Comparison of ENCODE assay signal across 18 cellular contexts in the genomic region with DNA sequence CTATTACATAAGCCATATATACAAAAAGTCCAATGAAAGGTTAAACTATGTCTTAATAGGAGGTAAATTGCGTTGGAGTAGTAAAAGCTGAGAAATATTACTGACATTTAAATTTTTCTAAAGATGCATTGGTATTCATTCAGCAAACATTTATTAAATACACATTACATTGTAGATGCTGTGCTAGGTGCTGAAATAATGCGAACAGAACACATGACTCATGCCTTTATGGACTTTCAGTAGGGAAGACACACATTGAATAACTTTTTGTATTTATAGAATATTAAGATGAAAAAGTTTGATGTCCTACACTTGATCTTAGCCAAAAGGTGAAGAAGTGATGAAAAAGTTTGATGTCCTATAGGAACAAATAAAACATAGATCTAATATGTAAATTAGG.
"Had no signal": no experiment of that assay in that cellular context is flagged by ENCODE, and none has a peak within 500 bp of the region (broad histone marks: within the 10 kb centered on the region; RNA-seq: fewer than 3 reads in every experiment).

No MANE protein-coding gene starts in this region.

- H3K27me3 Mint-ChIP-seq: activated naive CD8-positive, alpha-beta T cell treated with anti-CD3 and anti-CD28 coated beads, Interleukin-2, amount 10 ng/mL, durations not matched to agents 7 days and 5 days; natural killer cell treated with Interleukin-12 subunit alpha and Interleukin-12 subunit beta and Interleukin-15 and Interleukin-18, amount 100 ng/mL, for 72 hours; stimulated activated naive B cell treated with anti-CD40 and anti-IgM and Interleukin-4, amounts not matched to agents 10 μg/mL and 1 μg/mL and 100 μg/mL, for 72 hours had no signal

- H3K4me3 ChIP-seq: ascending aorta, coronary artery, skin epidermis, tibial artery had no signal

- H3K4me1 ChIP-seq: ascending aorta, tibial artery had no signal

- ATAC-seq: activated CD4-positive, CD25-positive, alpha-beta regulatory T cell treated with anti-CD3 and anti-CD28 coated beads, Interleukin-2, amount 50 U/mL, for 24 hours; left ventricle myocardium superior; natural killer cell treated with Interleukin-12 subunit alpha and Interleukin-12 subunit beta and Interleukin-15 and Interleukin-18, amount 100 ng/mL, for 72 hours; stimulated activated naive B cell treated with anti-CD40 and anti-IgM and Interleukin-4, amounts not matched to agents 10 μg/mL and 1 μg/mL and 100 μg/mL, for 72 hours had no signal

- H3K27ac Mint-ChIP-seq: activated naive CD8-positive, alpha-beta T cell treated with anti-CD3 and anti-CD28 coated beads, Interleukin-2, amount 10 ng/mL, durations not matched to agents 7 days and 5 days; activated T-helper 1 cell treated with anti-CD3 and anti-CD28 coated beads, Interleukin-12 subunit alpha, Interleukin-12 subunit beta, Interleukin-2, Interleukin-4 antibody, amounts not matched to agents 30 ng/mL and 10 ng/mL and 1 ng/mL, durations not matched to agents 14 hours and 24 hours and 36 hours; natural killer cell treated with Interleukin-12 subunit alpha and Interleukin-12 subunit beta and Interleukin-15 and Interleukin-18, amount 100 ng/mL, for 72 hours; stimulated activated naive B cell treated with anti-CD40 and anti-IgM and Interleukin-4, amounts not matched to agents 10 μg/mL and 1 μg/mL and 100 μg/mL, for 72 hours had no signal

- H3K27ac ChIP-seq: ascending aorta, coronary artery, skin epidermis, tibial artery had no signal

- H3K27me3 ChIP-seq: ascending aorta, tibial artery had no signal

- H3K4me3 Mint-ChIP-seq: activated naive CD8-positive, alpha-beta T cell treated with anti-CD3 and anti-CD28 coated beads, Interleukin-2, amount 10 ng/mL, durations not matched to agents 7 days and 5 days; activated T-helper 1 cell treated with anti-CD3 and anti-CD28 coated beads, Interleukin-12 subunit alpha, Interleukin-12 subunit beta, Interleukin-2, Interleukin-4 antibody, amounts not matched to agents 30 ng/mL and 10 ng/mL and 1 ng/mL, durations not matched to agents 14 hours and 24 hours and 36 hours; natural killer cell treated with Interleukin-12 subunit alpha and Interleukin-12 subunit beta and Interleukin-15 and Interleukin-18, amount 100 ng/mL, for 72 hours; stimulated activated naive B cell treated with anti-CD40 and anti-IgM and Interleukin-4, amounts not matched to agents 10 μg/mL and 1 μg/mL and 100 μg/mL, for 72 hours had no signal

- H3K36me3 ChIP-seq: ascending aorta, tibial artery had no signal

- DNase-seq: activated CD4-positive, alpha-beta T cell treated with anti-CD3 and anti-CD28 coated beads, Interleukin-2, amount 50 U/mL, for 1 hour; activated CD8-positive, alpha-beta memory T cell treated with anti-CD3 and anti-CD28 coated beads for 24 hours; activated naive CD4-positive, alpha-beta T cell; activated naive CD8-positive, alpha-beta T cell treated with anti-CD3 and anti-CD28 coated beads, Interleukin-2, amount 10 ng/mL, durations not matched to agents 7 days and 5 days; hippocampal formation; left ventricle myocardium superior; mesendoderm; posterior cingulate gyrus; stimulated activated CD4-positive, alpha-beta T cell treated with anti-CD3 and anti-CD28 coated beads, Interleukin-15, amount 100 ng/mL, for 24 hours; stimulated activated CD4-positive, alpha-beta T cell treated with anti-CD3 and anti-CD28 coated beads, Interleukin-4, amount 100 ng/mL, for 1 hour; stimulated activated naive B cell treated with anti-CD40 and anti-IgM and Interleukin-4, amounts not matched to agents 10 μg/mL and 1 μg/mL and 100 μg/mL, for 72 hours; tibial artery had no signal

- H3K9me3 ChIP-seq: ascending aorta, tibial artery had no signal

- H3K4me1 Mint-ChIP-seq: activated naive CD8-positive, alpha-beta T cell treated with anti-CD3 and anti-CD28 coated beads, Interleukin-2, amount 10 ng/mL, durations not matched to agents 7 days and 5 days; stimulated activated naive B cell treated with anti-CD40 and anti-IgM and Interleukin-4, amounts not matched to agents 10 μg/mL and 1 μg/mL and 100 μg/mL, for 72 hours had no signal

- H3K36me3 Mint-ChIP-seq: activated naive CD8-positive, alpha-beta T cell treated with anti-CD3 and anti-CD28 coated beads, Interleukin-2, amount 10 ng/mL, durations not matched to agents 7 days and 5 days; stimulated activated naive B cell treated with anti-CD40 and anti-IgM and Interleukin-4, amounts not matched to agents 10 μg/mL and 1 μg/mL and 100 μg/mL, for 72 hours had no signal
